In genomic region chr17:28871056-28871579, GRCh38 we compare ENCODE assay signal across 8 cellular contexts. TPM values are rescaled to one million over a fixed set of nuclear protein-coding genes. Genes with fewer than 3 reads are reported as not detected.
DNase-seq lines count a peak whose midpoint lies in the region; ATAC-seq, FAIRE-seq and TF ChIP-seq lines count a peak whose summit lies in the region.

No MANE protein-coding gene starts in this region.

- no peak overlapping the region for H3K4me2 ChIP-seq in endothelial cell of umbilical vein (ENCODE audit: insufficient read depth, low read length)

- H3K79me2 ChIP-seq in endothelial cell of umbilical vein (ENCODE audit: control insufficient read depth, insufficient read depth, low read length), result no peaks in the 10 kb centered on the region

- FAIRE-seq in endothelial cell of umbilical vein (lab: Jason Lieb, UNC), result no peak

- H3K4me3 ChIP-seq in GM12864 (ENCODE audit: low read depth, low read length) (no peak overlapping the region), endothelial cell of umbilical vein (replicated peaks in 1 of 3; ENCODE audit: insufficient read depth in 1 of 3, low read depth in 1 of 3, low read length in 3 of 3) (no peak overlapping the region), stomach (no peak overlapping the region)

- H3K9me1 ChIP-seq in endothelial cell of umbilical vein (replicated peaks; ENCODE audit: control insufficient read depth, extremely low read depth, insufficient read depth, low read length), result no peaks in the 10 kb centered on the region

- ATAC-seq in GM21528 (IDR thresholded peaks at IDR 0.05; ENCODE audit: low FRiP score, unreplicated experiment) (peak; percentile 77), SK-N-SH treated with all-trans-retinoic acid at 6 μM for 48 hours (no peak)

- H3K9ac ChIP-seq in endothelial cell of umbilical vein (replicated peaks; ENCODE audit: extremely low read depth, insufficient read depth, low read length), result no peak overlapping the region

- H2AFZ ChIP-seq in endothelial cell of umbilical vein (ENCODE audit: low read depth, low read length), result peak overlapping the region; percentile 45

- dilution Hi-C loops in endothelial cell of umbilical vein (cut with MboI; ENCODE audit: extremely low pct_ligation_motif_present, low sequenced_read_pairs), result no loop called here

- TF ChIP-seq POLR2A in endothelial cell of umbilical vein (IDR thresholded peaks at IDR 0.05; ENCODE audit: low read depth, low read length) (no peak), stomach (IDR thresholded peaks at IDR 0.05) (no peak)

- no peaks in the 10 kb centered on the region for H4K20me1 ChIP-seq in endothelial cell of umbilical vein (replicated peaks; ENCODE audit: control insufficient read depth, extremely low read depth, insufficient read depth, low read length)

- H3K9me3 ChIP-seq in endothelial cell of umbilical vein (replicated peaks; ENCODE audit: control insufficient read depth, insufficient read depth, low read length), result no peaks in the 10 kb centered on the region
- H3K9me3 ChIP-seq in stomach, result no peaks in the 10 kb centered on the region

- H3K27ac ChIP-seq in endothelial cell of umbilical vein (ENCODE audit: insufficient read depth, low read depth, low read length), result no peak overlapping the region
- peak overlapping the region in 1 of 5 donors; percentile 31 for H3K27ac ChIP-seq in stomach

- CTCF ChIA-PET in endothelial cell of umbilical vein (lab: Charles Lee), result interaction anchor here (1.1 to 3.6 kb wide), 5 partner anchors 8 to 108 kb away, joined by 3 to 16 read pairs (median 6); partner anchors contain the start of genes DHRS13 and ERAL1

- WGBS in stomach, 5 donors, result 67 to 85% (median 82%) methylated on average over 6 of the region's 6 CpGs

- H3K27me3 ChIP-seq in endothelial cell of umbilical vein (ENCODE audit: control insufficient read depth in 2 of 2, insufficient read depth in 2 of 2, low read length in 2 of 2) (no peaks in the 10 kb centered on the region), stomach (no peaks in the 10 kb centered on the region)

- no TSS peak for BruUV-seq in endothelial cell of umbilical vein (replicated peaks; lab: Mats Ljungman, UMichigan)

- H3K36me3 ChIP-seq in endothelial cell of umbilical vein (ENCODE audit: control insufficient read depth in 2 of 2, extremely low read depth in 1 of 2, insufficient read depth in 2 of 2, low read length in 2 of 2) (no peaks in the 10 kb centered on the region), stomach (no peaks in the 10 kb centered on the region)

- TF ChIP-seq EP300 in stomach (IDR thresholded peaks at IDR 0.05), result no peak

- peak; percentile 90 for DNase-seq in GM12864 (ENCODE audit: low read depth)
- DNase-seq in MV-4-11 (lab: John Stamatoyannopoulos, UW), result peak; percentile 77
- DNase-seq in endothelial cell of umbilical vein (ENCODE audit: low read depth, low spot score), result peak; percentile 27
- DNase-seq in NCI-H2196 (lab: John Stamatoyannopoulos, UW; ENCODE audit: unreplicated experiment), result no peak
- DNase-seq in G401 (ENCODE audit: low spot score), result no peak
- DNase-seq in stomach, result no peak

- intact Hi-C loops in endothelial cell of umbilical vein (cut with micrococcal nuclease), result no loop called here
- intact Hi-C loops in stomach (cut with DNase I; ENCODE audit: low total_unique reads), result no loop called here

- H3K4me1 ChIP-seq in endothelial cell of umbilical vein (ENCODE audit: control insufficient read depth, extremely low read depth, insufficient read depth, low read length), result peaks cover 1% of the 10 kb centered on the region
- peaks cover 0 to 1% (median 0%) of the 10 kb centered on the region in 4 donors for H3K4me1 ChIP-seq in stomach

- no peak for TF ChIP-seq CTCF in GM12864 (IDR thresholded peaks at IDR 0.05; ENCODE audit: low read depth, low read length, missing control alignments)
- TF ChIP-seq CTCF in endothelial cell of umbilical vein (IDR thresholded peaks at IDR 0.05; ENCODE audit: extremely low read depth in 1 of 2, insufficient read depth in 1 of 2, low read depth in 1 of 2, low read length in 2 of 2), result no peak
- no peak for TF ChIP-seq CTCF in stomach (IDR thresholded peaks at IDR 0.05)

- in situ Hi-C loops in G401 (cut with HindIII; ENCODE audit: low sequenced_read_pairs), result no loop called here

- POLR2A ChIA-PET in endothelial cell of umbilical vein (lab: Charles Lee), result no interaction called here

TF ChIP-seq in endothelial cell of umbilical vein, 7 proteins besides CTCF, POLR2A, EP300 and RAD21 (continues in another document):
- TF ChIP-seq JUN (IDR thresholded peaks at IDR 0.05; ENCODE audit: borderline replicate concordance, insufficient read depth, insufficient read length, low read depth) (no peak), EZH2 (IDR thresholded peaks at IDR 0.05; ENCODE audit: borderline replicate concordance, low read depth, low read length, severe bottlenecking) (no peak), GATA2 (IDR thresholded peaks at IDR 0.05; ENCODE audit: insufficient read depth, insufficient read length, low read depth, low read length) (no peak), MYC (IDR thresholded peaks at IDR 0.05; ENCODE audit: low read depth, low read length) (no peak), MAX (IDR thresholded peaks at IDR 0.05; ENCODE audit: insufficient read depth, insufficient read length) (no peak)

TF ChIP-seq in SK-N-SH treated with all-trans-retinoic acid at 6 μM for 48 hours, 23 proteins besides CTCF, POLR2A, EP300 and RAD21 (continues in another document):
- no peak for TF ChIP-seq ZC3H10 (CRISPR knock-in tag; IDR thresholded peaks at IDR 0.05)
- no peak for TF ChIP-seq CSRNP3 (CRISPR knock-in tag; IDR thresholded peaks at IDR 0.05)

RNA-seq across cellular contexts. Expression of gene ERAL1, which starts 16.3 kb away (rescaled TPM):
- total RNA-seq in endothelial cell of umbilical vein (50.3 and 58.0 TPM in 2 replicates), stomach (10 to 100 TPM; 23.1 to 97.0 (median 60.0) TPM)
- polyA plus RNA-seq in endothelial cell of umbilical vein (86.6 and 102 TPM in 2 replicates), stomach (10 to 100 TPM; 36.7 to 50.3 (median 42.6) TPM)
- 88.4 and 97.2 TPM in 2 replicates for polyA plus RNA-seq in endothelial cell of umbilical vein (2011; cell fraction: cytosol; rRNA removed)
- 99.2 and 99.9 TPM in 2 replicates for polyA plus RNA-seq in endothelial cell of umbilical vein (2011; cell fraction: nucleus; rRNA removed)
- 65.5 and 79.5 TPM in 2 replicates for polyA plus RNA-seq in endothelial cell of umbilical vein (2012)
- 82.8 and 101 TPM in 2 replicates for polyA minus RNA-seq in endothelial cell of umbilical vein
- polyA minus RNA-seq in endothelial cell of umbilical vein (2011; cell fraction: cytosol; rRNA and poly(A)+ RNA removed), result 69.5 TPM
- 31.0 and 38.9 TPM in 2 replicates for polyA minus RNA-seq in endothelial cell of umbilical vein (2011; cell fraction: nucleus; rRNA and poly(A)+ RNA removed)
- 52.9 and 96.8 TPM in 2 replicates for total RNA-seq in G401 (2014; rRNA removed; shearing (Covaris generic))

RNA-seq across cellular contexts. Expression of gene FLOT2, which starts 26.4 kb away (rescaled TPM):
- total RNA-seq in endothelial cell of umbilical vein (131 and 169 TPM in 2 replicates), stomach (10 to 100 TPM; 19.5 to 80.5 (median 42.4) TPM)
- polyA plus RNA-seq in endothelial cell of umbilical vein (180 and 184 TPM in 2 replicates), stomach (10 to 100 TPM; 32.1 to 43.2 (median 37.0) TPM)
- polyA plus RNA-seq in endothelial cell of umbilical vein (2011; cell fraction: cytosol; rRNA removed), result 105 TPM in 2 replicates
- polyA plus RNA-seq in endothelial cell of umbilical vein (2011; cell fraction: nucleus; rRNA removed), result 77.0 and 84.7 TPM in 2 replicates
- polyA plus RNA-seq in endothelial cell of umbilical vein (2012), result 76.8 and 86.5 TPM in 2 replicates
- polyA minus RNA-seq in endothelial cell of umbilical vein, result 187 and 214 TPM in 2 replicates
- 70.7 TPM for polyA minus RNA-seq in endothelial cell of umbilical vein (2011; cell fraction: cytosol; rRNA and poly(A)+ RNA removed)
- 24.4 and 26.2 TPM in 2 replicates for polyA minus RNA-seq in endothelial cell of umbilical vein (2011; cell fraction: nucleus; rRNA and poly(A)+ RNA removed)
- total RNA-seq in G401 (2014; rRNA removed; shearing (Covaris generic)), result 57.5 and 59.7 TPM in 2 replicates

RNA-seq across cellular contexts. Expression of gene FAM222B, which starts 28.5 kb away (rescaled TPM):
- 30.6 and 33.7 TPM in 2 replicates for total RNA-seq in endothelial cell of umbilical vein
- polyA plus RNA-seq in endothelial cell of umbilical vein, result 20.6 and 21.1 TPM in 2 replicates
- polyA plus RNA-seq in endothelial cell of umbilical vein (2011; cell fraction: cytosol; rRNA removed), result 18.3 and 19.6 TPM in 2 replicates
- 23.3 and 23.6 TPM in 2 replicates for polyA plus RNA-seq in endothelial cell of umbilical vein (2011; cell fraction: nucleus; rRNA removed)
- 22.9 and 24.4 TPM in 2 replicates for polyA plus RNA-seq in endothelial cell of umbilical vein (2012)
- 41.2 and 46.6 TPM in 2 replicates for polyA minus RNA-seq in endothelial cell of umbilical vein
- polyA minus RNA-seq in endothelial cell of umbilical vein (2011; cell fraction: cytosol; rRNA and poly(A)+ RNA removed), result 8.4 TPM
- 40.4 and 42.2 TPM in 2 replicates for polyA minus RNA-seq in endothelial cell of umbilical vein (2011; cell fraction: nucleus; rRNA and poly(A)+ RNA removed)
- total RNA-seq in G401 (2014; rRNA removed; shearing (Covaris generic)), result 0.86 and 8.0 TPM in 2 replicates
- total RNA-seq in stomach, result 10 to 100 TPM in 3 of 5 donors, 1 to 10 TPM in 2; 5.5 to 29.6 (median 14.0) TPM
- 1 to 10 TPM; 4.4 to 8.3 (median 6.6) TPM for polyA plus RNA-seq in stomach

RNA-seq across cellular contexts. Expression of gene DHRS13, which starts 31.8 kb away (rescaled TPM):
- 5.6 and 7.2 TPM in 2 replicates for total RNA-seq in endothelial cell of umbilical vein
- polyA plus RNA-seq in endothelial cell of umbilical vein, result 8.2 and 9.3 TPM in 2 replicates
- 7.1 and 7.3 TPM in 2 replicates for polyA plus RNA-seq in endothelial cell of umbilical vein (2011; cell fraction: cytosol; rRNA removed)
- polyA plus RNA-seq in endothelial cell of umbilical vein (2011; cell fraction: nucleus; rRNA removed), result 5.3 and 6.0 TPM in 2 replicates
- polyA plus RNA-seq in endothelial cell of umbilical vein (2012), result 1.5 and 1.8 TPM in 2 replicates
- 2.4 and 3.6 TPM in 2 replicates for polyA minus RNA-seq in endothelial cell of umbilical vein
- polyA minus RNA-seq in endothelial cell of umbilical vein (2011; cell fraction: cytosol; rRNA and poly(A)+ RNA removed), result 10.3 TPM
- polyA minus RNA-seq in endothelial cell of umbilical vein (2011; cell fraction: nucleus; rRNA and poly(A)+ RNA removed), result 2.5 TPM in 2 replicates
- total RNA-seq in G401 (2014; rRNA removed; shearing (Covaris generic)), result 24.7 and 30.9 TPM in 2 replicates
- total RNA-seq in stomach, result 10 to 100 TPM in 2 of 5 donors, 1 to 10 TPM in 2, not detected in 1; 6.4 to 33.5 (median 9.3) TPM
- 10 to 100 TPM in 1 of 3 donors, 1 to 10 TPM in 2; 4.4 to 13.4 (median 6.0) TPM for polyA plus RNA-seq in stomach

Comparison
In these comparisons a context has a peak if more than half of its experiments do, and no peak if none do; other contexts are left out.
1. DNase-seq: peak in GM12864 (single experiment), MV-4-11 (single experiment) and endothelial cell of umbilical vein (single experiment); none in NCI-H2196 (single experiment), G401 (single experiment) and stomach (single experiment).